20 cellular contexts compared by ENCODE assay signal in the genomic region with DNA sequence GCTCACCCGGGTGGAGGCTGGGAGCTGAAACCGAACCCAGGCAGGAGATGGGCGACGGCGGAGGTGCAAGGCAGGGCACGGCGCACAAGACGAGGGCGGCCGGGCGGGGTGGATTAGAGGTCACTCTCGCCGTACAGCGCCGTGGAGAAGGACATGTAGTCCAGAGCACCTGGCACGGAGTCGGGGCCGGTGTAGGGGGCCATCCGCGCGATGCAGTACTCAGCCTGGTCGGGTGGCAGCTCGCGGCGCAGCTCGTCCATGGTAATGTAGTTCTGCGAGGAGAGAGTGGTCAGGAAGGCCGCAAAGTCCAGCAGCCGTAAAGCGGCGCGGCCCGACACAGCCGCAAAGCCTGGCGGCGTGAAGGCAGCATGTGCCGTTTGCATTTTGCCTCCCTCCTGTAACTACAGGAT.
DNase-seq lines count a peak whose midpoint lies in the region; ATAC-seq and TF ChIP-seq lines count a peak whose summit lies in the region.
"Had no signal": no experiment of that assay in that cellular context is flagged by ENCODE, and none has a peak within 500 bp of the region (broad histone marks: within the 10 kb centered on the region; RNA-seq: fewer than 3 reads in every experiment).

No MANE protein-coding gene starts in this region.

- peaks cover 53% of the 10 kb centered on the region for H3K36me3 Mint-ChIP-seq in CD4-positive, CD25-positive, alpha-beta regulatory T cell
- peaks cover 64% of the 10 kb centered on the region for H3K36me3 Mint-ChIP-seq in chondrocyte (ENCODE audit: low read depth)
- H3K36me3 Mint-ChIP-seq in activated CD8-positive, alpha-beta T cell treated with anti-CD3 and anti-CD28 coated beads, Interleukin-2, amount 10 ng/mL, durations not matched to agents 7 days and 5 days (ENCODE audit: low read depth): peaks cover 18% of the 10 kb centered on the region

- POLR2A ChIA-PET in activated CD8-positive, alpha-beta T cell treated with anti-CD3 and anti-CD28 coated beads, Interleukin-2, amount 10 ng/mL, durations not matched to agents 7 days and 5 days (lab: Charles Lee): no interaction called here

- no CpG with 5 or more reads among the region's 37 CpGs for WGBS in neuronal stem cell (ENCODE audit: extremely low coverage in 2 of 2, insufficient read length in 2 of 2, insufficient replicate concordance in 1 of 2), 2 donors

- peak overlapping the region; percentile 61 for H3K23ac ChIP-seq in neuronal stem cell (ENCODE audit: low read depth, low read length, poor library complexity)

- no peaks in the 10 kb centered on the region for H3K9me3 ChIP-seq in CD4-positive, CD25-positive, alpha-beta regulatory T cell (ENCODE audit: control insufficient read depth in 2 of 2, low read length in 2 of 2)
- H3K9me3 ChIP-seq in neuronal stem cell (replicated peaks in 1 of 2; ENCODE audit: control insufficient read depth in 2 of 2, insufficient read depth in 1 of 2, low read depth in 1 of 2, low read length in 2 of 2): no peaks in the 10 kb centered on the region
- H3K9me3 ChIP-seq in SJCRH30 (replicated peaks): no peaks in the 10 kb centered on the region
- H3K9me3 ChIP-seq: Caco-2, heart right ventricle, uterus had no signal

- H4K8ac ChIP-seq in neuronal stem cell (ENCODE audit: low read depth, low read length): no peak overlapping the region

- H3K27ac Mint-ChIP-seq in CD4-positive, CD25-positive, alpha-beta regulatory T cell: peak overlapping the region in 2 of 3 donors; percentile 20 to 38
- peak overlapping the region; percentile 24 for H3K27ac Mint-ChIP-seq in chondrocyte (ENCODE audit: unreplicated experiment)
- H3K27ac Mint-ChIP-seq in activated CD8-positive, alpha-beta T cell treated with anti-CD3 and anti-CD28 coated beads, Interleukin-2, amount 10 ng/mL, durations not matched to agents 7 days and 5 days: no peak overlapping the region
- H3K27ac Mint-ChIP-seq: activated naive CD4-positive, alpha-beta T cell treated with anti-CD3 and anti-CD28 coated beads, Interleukin-2, amount 10 ng/mL, durations not matched to agents 7 days and 5 days; T-helper 2 cell treated with Interferon-gamma antibody and Interleukin-4, amounts not matched to agents 5 μg/mL and 100 μg/mL, for 36 hours had no signal

- no peak for TF ChIP-seq CTCF in chondrocyte (IDR thresholded peaks at IDR 0.05)

- no peak overlapping the region for H2BK120ac ChIP-seq in neuronal stem cell (ENCODE audit: low read depth, low read length)

- H4K91ac ChIP-seq in neuronal stem cell (ENCODE audit: low read depth, low read length, poor library complexity): no peak overlapping the region

- peak overlapping the region; percentile 66 for H3K9ac ChIP-seq in neuronal stem cell (ENCODE audit: low read depth, low read length, poor library complexity)
- H3K9ac ChIP-seq: KMS-11 had no signal

- H3K79me1 ChIP-seq in neuronal stem cell (ENCODE audit: low read depth, low read length): peaks cover 2% of the 10 kb centered on the region

- H3K27me3 Mint-ChIP-seq in CD4-positive, CD25-positive, alpha-beta regulatory T cell: no peaks in the 10 kb centered on the region
- H3K27me3 Mint-ChIP-seq in chondrocyte (ENCODE audit: low read depth): no peaks in the 10 kb centered on the region
- no peaks in the 10 kb centered on the region for H3K27me3 Mint-ChIP-seq in activated CD8-positive, alpha-beta T cell treated with anti-CD3 and anti-CD28 coated beads, Interleukin-2, amount 10 ng/mL, durations not matched to agents 7 days and 5 days (ENCODE audit: low read depth)
- H3K27me3 Mint-ChIP-seq: activated naive CD4-positive, alpha-beta T cell treated with anti-CD3 and anti-CD28 coated beads, Interleukin-2, amount 10 ng/mL, durations not matched to agents 7 days and 5 days had no signal

- CTCF ChIA-PET in activated CD8-positive, alpha-beta T cell treated with anti-CD3 and anti-CD28 coated beads, Interleukin-2, amount 10 ng/mL, durations not matched to agents 7 days and 5 days (lab: Charles Lee): interaction anchor here (1.3 to 2.6 kb wide), 3 partner anchors 8 to 233 kb away, joined by 4 to 13 read pairs (median 7); no protein-coding TSS in a partner anchor

- H3K36me3 ChIP-seq in CD4-positive, CD25-positive, alpha-beta regulatory T cell (ENCODE audit: control insufficient read depth, insufficient read depth, low read length): peaks cover 28% of the 10 kb centered on the region
- peaks cover 57 to 88% of the 10 kb centered on the region in 2 donors for H3K36me3 ChIP-seq in neuronal stem cell (replicated peaks in 1 of 2; ENCODE audit: control insufficient read depth in 2 of 2, insufficient read depth in 2 of 2, low read length in 2 of 2)
- peaks cover 74% of the 10 kb centered on the region for H3K36me3 ChIP-seq in SJCRH30
- H3K36me3 ChIP-seq: uterus had no signal

- no peak overlapping the region for H2BK15ac ChIP-seq in neuronal stem cell (ENCODE audit: low read length)

- DNase-seq in CD4-positive, CD25-positive, alpha-beta regulatory T cell: peak in 1 of 3 donors; percentile 19
- DNase-seq in G401 (ENCODE audit: low spot score) (peak; percentile 29), chondrocyte (ENCODE audit: low spot score) (no peak), neuronal stem cell (ENCODE audit: low spot score) (no peak), SJCRH30 (no peak), SIG-M5 (lab: John Stamatoyannopoulos, UW) (no peak), CD1c-positive myeloid dendritic cell (ENCODE audit: extremely low spot score) (no peak)
- no peak for DNase-seq in activated CD8-positive, alpha-beta T cell treated with anti-CD3 and anti-CD28 coated beads, Interleukin-2, amount 10 ng/mL, durations not matched to agents 7 days and 5 days
- DNase-seq: activated CD4-positive, alpha-beta T cell treated with anti-CD3 and anti-CD28 coated beads for 1 hour; activated naive CD4-positive, alpha-beta T cell treated with anti-CD3 and anti-CD28 coated beads, Interleukin-2, amount 10 ng/mL, durations not matched to agents 7 days and 5 days; aorta; Caco-2; heart right ventricle; mammary epithelial cell; NCI-H1048; NCI-H2081; NCI-H510A treated with DMSO at 0.1 percent for 48 hours; uterus had no signal

- H3K9me3 Mint-ChIP-seq in CD4-positive, CD25-positive, alpha-beta regulatory T cell: peaks cover 0 to 2% (median 0%) of the 10 kb centered on the region in 7 donors
- H3K9me3 Mint-ChIP-seq in chondrocyte (ENCODE audit: low read depth): no peaks in the 10 kb centered on the region
- no peaks in the 10 kb centered on the region for H3K9me3 Mint-ChIP-seq in activated CD8-positive, alpha-beta T cell treated with anti-CD3 and anti-CD28 coated beads, Interleukin-2, amount 10 ng/mL, durations not matched to agents 7 days and 5 days (ENCODE audit: insufficient read depth)
- H3K9me3 Mint-ChIP-seq: activated naive CD4-positive, alpha-beta T cell treated with anti-CD3 and anti-CD28 coated beads, Interleukin-2, amount 10 ng/mL, durations not matched to agents 7 days and 5 days; T-helper 2 cell treated with Interferon-gamma antibody and Interleukin-4, amounts not matched to agents 5 μg/mL and 100 μg/mL, for 36 hours had no signal

- H3K18ac ChIP-seq in neuronal stem cell (ENCODE audit: low read length): no peak overlapping the region

- H3K4ac ChIP-seq in neuronal stem cell (ENCODE audit: low read length): no peak overlapping the region

- no peaks in the 10 kb centered on the region for H3K4me1 ChIP-seq in CD4-positive, CD25-positive, alpha-beta regulatory T cell (ENCODE audit: control insufficient read depth, insufficient read depth, low read length, poor library complexity, severe bottlenecking)
- H3K4me1 ChIP-seq in neuronal stem cell (ENCODE audit: control insufficient read depth in 2 of 2, insufficient read depth in 1 of 2, low read depth in 1 of 2, low read length in 2 of 2): no peaks in the 10 kb centered on the region
- H3K4me1 ChIP-seq in SJCRH30: no peaks in the 10 kb centered on the region
- H3K4me1 ChIP-seq: Caco-2, heart right ventricle, uterus had no signal

- no peak overlapping the region for H3K4me2 ChIP-seq in neuronal stem cell (ENCODE audit: insufficient read depth, low read length, poor library complexity, severe bottlenecking)
- H3K4me2 ChIP-seq: KMS-11 had no signal

- no peak overlapping the region for H2BK5ac ChIP-seq in neuronal stem cell (ENCODE audit: low read length)

- no peak overlapping the region for H3K14ac ChIP-seq in neuronal stem cell (ENCODE audit: low read length)

- ATAC-seq in CD4-positive, CD25-positive, alpha-beta regulatory T cell (ENCODE audit: low read depth in 2 of 2): peak in 1 of 2 donors; percentile 60
- ATAC-seq in activated CD8-positive, alpha-beta T cell treated with anti-CD3 and anti-CD28 coated beads, Interleukin-2, amount 10 ng/mL, durations not matched to agents 7 days and 5 days: no peak

- no peaks in the 10 kb centered on the region for H3K4me1 Mint-ChIP-seq in CD4-positive, CD25-positive, alpha-beta regulatory T cell
- H3K4me1 Mint-ChIP-seq in chondrocyte (ENCODE audit: low read depth): peaks cover 24% of the 10 kb centered on the region
- no peaks in the 10 kb centered on the region for H3K4me1 Mint-ChIP-seq in activated CD8-positive, alpha-beta T cell treated with anti-CD3 and anti-CD28 coated beads, Interleukin-2, amount 10 ng/mL, durations not matched to agents 7 days and 5 days (ENCODE audit: low read depth)
- H3K4me1 Mint-ChIP-seq: activated naive CD4-positive, alpha-beta T cell treated with anti-CD3 and anti-CD28 coated beads, Interleukin-2, amount 10 ng/mL, durations not matched to agents 7 days and 5 days had no signal

- H2AK5ac ChIP-seq in neuronal stem cell (ENCODE audit: low read depth, low read length): no peak overlapping the region

- H2AFZ ChIP-seq in neuronal stem cell (ENCODE audit: low read length): no peak overlapping the region

- in situ Hi-C loops in G401 (cut with HindIII; ENCODE audit: low sequenced_read_pairs): no loop called here

- no peaks in the 10 kb centered on the region for H3K27me3 ChIP-seq in CD4-positive, CD25-positive, alpha-beta regulatory T cell (ENCODE audit: control insufficient read depth, insufficient read depth, low read length)
- H3K27me3 ChIP-seq in neuronal stem cell (ENCODE audit: control insufficient read depth in 3 of 3, insufficient read depth in 3 of 3, low read depth in 1 of 3, low read length in 3 of 3) (no peaks in the 10 kb centered on the region), SJCRH30 (no peaks in the 10 kb centered on the region)
- H3K27me3 ChIP-seq: heart right ventricle, uterus had no signal

- H3K4me3 Mint-ChIP-seq in CD4-positive, CD25-positive, alpha-beta regulatory T cell: peak overlapping the region in 1 of 4 donors; percentile 37
- no peak overlapping the region for H3K4me3 Mint-ChIP-seq in chondrocyte (ENCODE audit: unreplicated experiment)
- no peak overlapping the region for H3K4me3 Mint-ChIP-seq in activated CD8-positive, alpha-beta T cell treated with anti-CD3 and anti-CD28 coated beads, Interleukin-2, amount 10 ng/mL, durations not matched to agents 7 days and 5 days
- H3K4me3 Mint-ChIP-seq: activated naive CD4-positive, alpha-beta T cell treated with anti-CD3 and anti-CD28 coated beads, Interleukin-2, amount 10 ng/mL, durations not matched to agents 7 days and 5 days; T-helper 2 cell treated with Interferon-gamma antibody and Interleukin-4, amounts not matched to agents 5 μg/mL and 100 μg/mL, for 36 hours had no signal

- H3K27ac ChIP-seq in CD4-positive, CD25-positive, alpha-beta regulatory T cell (ENCODE audit: insufficient read depth, low read length, poor library complexity, severe bottlenecking): no peak overlapping the region
- H3K27ac ChIP-seq in neuronal stem cell (replicated peaks; ENCODE audit: low read length) (no peak overlapping the region), SJCRH30 (no peak overlapping the region)
- H3K27ac ChIP-seq: KMS-11, uterus had no signal

- H3K4me3 ChIP-seq in CD4-positive, CD25-positive, alpha-beta regulatory T cell (ENCODE audit: low read depth, low read length): no peak overlapping the region
- no peak overlapping the region for H3K4me3 ChIP-seq in neuronal stem cell (ENCODE audit: low read length in 2 of 2)
- H3K4me3 ChIP-seq in SJCRH30: no peak overlapping the region
- H3K4me3 ChIP-seq: uterus had no signal

- no peak overlapping the region for H2BK12ac ChIP-seq in neuronal stem cell (ENCODE audit: low read length)
